ENCODE assay signal across 8 cellular contexts in the genomic region with DNA sequence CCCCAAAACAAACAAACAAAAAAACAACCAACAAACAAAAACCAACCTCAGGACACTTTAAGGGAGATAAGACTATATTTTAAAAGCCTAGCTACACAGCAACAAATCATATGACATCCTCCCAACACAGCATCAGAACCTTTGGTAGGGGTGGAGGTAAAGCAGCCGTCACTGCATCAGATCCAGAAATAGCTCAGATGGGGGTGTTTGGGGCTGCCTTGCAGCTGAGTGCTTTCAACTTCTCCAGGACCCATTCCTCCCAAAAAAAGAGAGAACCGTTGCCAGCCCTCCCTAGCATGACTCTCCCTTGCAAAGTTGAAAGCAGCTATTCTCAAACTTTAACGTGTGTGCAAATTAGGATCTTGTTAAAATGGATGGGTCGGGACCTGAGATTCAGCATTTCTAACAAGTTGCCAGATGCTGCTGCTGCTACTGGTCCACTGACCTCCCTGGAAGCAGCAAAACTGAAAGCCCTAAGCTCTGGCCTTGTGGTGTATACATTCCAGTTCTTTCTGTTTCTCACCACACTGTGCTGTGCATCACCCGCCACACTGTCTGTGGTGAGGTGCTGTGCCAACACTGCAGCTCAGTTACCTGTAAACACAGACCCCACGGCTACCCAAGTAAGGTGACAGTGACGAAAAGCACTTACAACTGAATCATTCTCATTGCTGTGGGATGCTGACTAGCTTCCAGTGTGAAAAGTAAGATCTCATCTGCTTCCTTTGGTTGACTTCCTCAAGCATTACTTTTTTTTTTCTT. TPM values are rescaled to one million over a fixed set of nuclear protein-coding genes. Genes with fewer than 3 reads are reported as not detected.
DNase-seq lines count a peak whose midpoint lies in the region; ATAC-seq and TF ChIP-seq lines count a peak whose summit lies in the region.

No MANE protein-coding gene starts in this region.

- TF ChIP-seq CTCF in MM.1S (IDR thresholded peaks at IDR 0.05; ENCODE audit: low read length), result no peak
- no peak for TF ChIP-seq CTCF in PC-9 (conservative IDR thresholded peaks at IDR 0.05)

- peak; percentile 68 for ATAC-seq in GM21619 (IDR thresholded peaks at IDR 0.05; ENCODE audit: unreplicated experiment)

- H2AFZ ChIP-seq in MM.1S (ENCODE audit: low read length) (no peak overlapping the region), PC-9 (no peak overlapping the region)

- H3K36me3 Mint-ChIP-seq in CD4-positive, alpha-beta memory T cell, result peaks cover 42 to 66% of the 10 kb centered on the region in 2 donors

- CTCF ChIA-PET in CD4-positive, alpha-beta memory T cell (lab: Charles Lee; ENCODE audit: partially characterized antibody), result interaction anchor here (0.8 to 2.1 kb wide), 10 partner anchors 10 to 88 kb away, joined by 3 to 20 read pairs (median 4); partner anchors contain the start of gene SLC38A1
- CTCF ChIA-PET in PC-9 (lab: Charles Lee), result no interaction called here

- no peaks in the 10 kb centered on the region for H3K27me3 ChIP-seq in CD4-positive, alpha-beta memory T cell (ENCODE audit: insufficient read depth, low read length)
- H3K27me3 ChIP-seq in MM.1S (replicated peaks; ENCODE audit: insufficient read depth, low read length), result no peaks in the 10 kb centered on the region
- no peaks in the 10 kb centered on the region for H3K27me3 ChIP-seq in rectal smooth muscle tissue (ENCODE audit: control insufficient read depth, insufficient read depth, low read length)
- no peaks in the 10 kb centered on the region for H3K27me3 ChIP-seq in PC-9 (ENCODE audit: insufficient read depth, low read depth)

- peak overlapping the region; percentile 71 to 84 (median 80) for H3K4me3 Mint-ChIP-seq in CD4-positive, alpha-beta memory T cell

- peak overlapping the region; percentile 64 for H3K9ac ChIP-seq in MM.1S (ENCODE audit: low read length)
- H3K9ac ChIP-seq in rectal smooth muscle tissue (ENCODE audit: low read length), result no peak overlapping the region

- H3K4me1 ChIP-seq in CD4-positive, alpha-beta memory T cell (ENCODE audit: insufficient read depth, low read length), result peaks cover 99% of the 10 kb centered on the region
- H3K4me1 ChIP-seq in MM.1S (ENCODE audit: low read length) (peaks cover 56% of the 10 kb centered on the region), rectal smooth muscle tissue (ENCODE audit: control insufficient read depth, insufficient read depth, low read length) (peaks cover 14% of the 10 kb centered on the region), PC-9 (replicated peaks; ENCODE audit: insufficient read depth) (peaks cover 26% of the 10 kb centered on the region)

- H3K9me2 ChIP-seq in MM.1S (replicated peaks; ENCODE audit: insufficient read depth, low read length), result no peaks in the 10 kb centered on the region
- H3K9me2 ChIP-seq in PC-9 (ENCODE audit: insufficient read depth), result no peaks in the 10 kb centered on the region

- peak overlapping the region; percentile 56 for H3K4me2 ChIP-seq in MM.1S (ENCODE audit: low read depth, low read length)
- no peak overlapping the region for H3K4me2 ChIP-seq in PC-9

- peaks cover 68% of the 10 kb centered on the region for H3K79me2 ChIP-seq in MM.1S (ENCODE audit: low read length)
- H3K79me2 ChIP-seq in PC-9 (ENCODE audit: low read depth), result peaks cover 89% of the 10 kb centered on the region

- no peaks in the 10 kb centered on the region for H3K27me3 Mint-ChIP-seq in CD4-positive, alpha-beta memory T cell

- intact Hi-C loops in CD4-positive, alpha-beta memory T cell (cut with micrococcal nuclease), result loop anchor here (1.0 to 5.0 kb wide), 6 partner anchors 54 to 1368 kb away; partner anchors contain the start of genes ARID2, SCAF11, SLC38A1 and SLC38A2
- intact Hi-C loops in PC-9 (cut with micrococcal nuclease; ENCODE audit: unreplicated experiment), result no loop called here

- POLR2A ChIA-PET in CD4-positive, alpha-beta memory T cell (lab: Charles Lee; ENCODE audit: partially characterized antibody), result interaction anchor here (0.6 to 14.8 kb wide), 33 partner anchors 10 to 1943 kb away, joined by 3 to 552 read pairs (median 5); partner anchors contain the start of genes RPAP3, SCAF11 and SLC38A1
- POLR2A ChIA-PET in PC-9 (lab: Charles Lee; ENCODE audit: unreplicated experiment), result no interaction called here

- H3K27ac Mint-ChIP-seq in CD4-positive, alpha-beta memory T cell, result peak overlapping the region; percentile 96 to 100 (median 99)

- no peaks in the 10 kb centered on the region for H3K9me3 ChIP-seq in CD4-positive, alpha-beta memory T cell (ENCODE audit: control insufficient read depth in 1 of 2, low read length in 2 of 2)
- no peaks in the 10 kb centered on the region for H3K9me3 ChIP-seq in MM.1S (replicated peaks; ENCODE audit: insufficient read depth, low read length)
- no peaks in the 10 kb centered on the region for H3K9me3 ChIP-seq in PC-9 (ENCODE audit: insufficient read depth, low read depth)

- H3K36me3 ChIP-seq in CD4-positive, alpha-beta memory T cell (ENCODE audit: insufficient read depth, low read length), result peaks cover 16% of the 10 kb centered on the region
- H3K36me3 ChIP-seq in MM.1S (replicated peaks; ENCODE audit: insufficient read depth, low read length) (no peaks in the 10 kb centered on the region), rectal smooth muscle tissue (ENCODE audit: control insufficient read depth, insufficient read depth, low read length) (no peaks in the 10 kb centered on the region), PC-9 (ENCODE audit: low read depth) (peaks cover 75% of the 10 kb centered on the region)

- H3K4me3 ChIP-seq in CD4-positive, alpha-beta memory T cell (ENCODE audit: low read length in 2 of 2), result peak overlapping the region; percentile 1 to 42
- H3K4me3 ChIP-seq in MM.1S (ENCODE audit: low read length) (peak overlapping the region; percentile 36), rectal smooth muscle tissue (ENCODE audit: low read length) (peak overlapping the region; percentile 4), PC-9 (no peak overlapping the region)

- peak overlapping the region; percentile 87 for H3K27ac ChIP-seq in CD4-positive, alpha-beta memory T cell (ENCODE audit: low read depth, low read length)
- H3K27ac ChIP-seq in MM.1S (ENCODE audit: low read length) (peak overlapping the region; percentile 95), rectal smooth muscle tissue (ENCODE audit: low read depth, low read length) (peak overlapping the region; percentile 59), PC-9 (no peak overlapping the region)

- no peaks in the 10 kb centered on the region for H4K20me1 ChIP-seq in MM.1S (ENCODE audit: insufficient read depth, low read length)
- peaks cover 11% of the 10 kb centered on the region for H4K20me1 ChIP-seq in PC-9 (ENCODE audit: insufficient read depth)

- peaks cover 0 to 3% (median 0%) of the 10 kb centered on the region in 8 donors for H3K9me3 Mint-ChIP-seq in CD4-positive, alpha-beta memory T cell

- peaks cover 87 to 98% (median 93%) of the 10 kb centered on the region in 4 donors for H3K4me1 Mint-ChIP-seq in CD4-positive, alpha-beta memory T cell

- BruUV-seq in PC-9 (replicated peaks; lab: Mats Ljungman, UMichigan), result no TSS peak

- peak; percentile 86 to 97 (median 92) for DNase-seq in CD4-positive, alpha-beta memory T cell
- peak; percentile 94 for DNase-seq in MM.1S
- peak; percentile 81 to 83 for DNase-seq in activated T-cell treated with anti-CD3 and anti-CD28 coated beads, Interleukin-2, amount 50 U/mL, for 48 hours
- no peak for DNase-seq in SHP77 treated with DMSO at 0.1 percent for 48 hours (lab: John Stamatoyannopoulos, UW)
- no peak for DNase-seq in NCI-H510A (lab: John Stamatoyannopoulos, UW)
- no peak for DNase-seq in PC-9

- peaks cover 48% of the 10 kb centered on the region for H3F3A ChIP-seq in MM.1S (ENCODE audit: insufficient read depth, low read length)
- H3F3A ChIP-seq in PC-9 (ENCODE audit: insufficient read depth, low read depth), result peaks cover 54% of the 10 kb centered on the region

RNA-seq across cellular contexts. Expression of gene SLC38A1, which starts 54.0 kb away (rescaled TPM):
- 100 to 1,000 TPM; 265 to 272 TPM for total RNA-seq in CD4-positive, alpha-beta memory T cell
- 100 to 1,000 TPM; 230 to 307 TPM for polyA plus RNA-seq in CD4-positive, alpha-beta memory T cell
- 77.7 and 131 TPM in 2 replicates for total RNA-seq in PC-9 (2021)

Comparison
In these comparisons a context has a peak if more than half of its experiments do, and no peak if none do; other contexts are left out.
1. DNase-seq: peak in CD4-positive, alpha-beta memory T cell (5 of 5), MM.1S (single experiment) and activated T-cell treated with anti-CD3 and anti-CD28 coated beads, Interleukin-2, amount 50 U/mL, for 48 hours (2 of 2); none in SHP77 treated with DMSO at 0.1 percent for 48 hours (single experiment), NCI-H510A (single experiment) and PC-9 (0 of 2).